1 cellular context compared by ENCODE assay signal in genomic region chr3:120095226-120096165, GRCh38.
TF ChIP-seq lines count a peak whose summit lies in the region.

No MANE protein-coding gene starts in this region.

TF ChIP-seq in HepG2, 621 proteins besides CTCF, POLR2A, EP300 and RAD21 (continued from another document and continues in another):
- TF ChIP-seq, protein P1, sequence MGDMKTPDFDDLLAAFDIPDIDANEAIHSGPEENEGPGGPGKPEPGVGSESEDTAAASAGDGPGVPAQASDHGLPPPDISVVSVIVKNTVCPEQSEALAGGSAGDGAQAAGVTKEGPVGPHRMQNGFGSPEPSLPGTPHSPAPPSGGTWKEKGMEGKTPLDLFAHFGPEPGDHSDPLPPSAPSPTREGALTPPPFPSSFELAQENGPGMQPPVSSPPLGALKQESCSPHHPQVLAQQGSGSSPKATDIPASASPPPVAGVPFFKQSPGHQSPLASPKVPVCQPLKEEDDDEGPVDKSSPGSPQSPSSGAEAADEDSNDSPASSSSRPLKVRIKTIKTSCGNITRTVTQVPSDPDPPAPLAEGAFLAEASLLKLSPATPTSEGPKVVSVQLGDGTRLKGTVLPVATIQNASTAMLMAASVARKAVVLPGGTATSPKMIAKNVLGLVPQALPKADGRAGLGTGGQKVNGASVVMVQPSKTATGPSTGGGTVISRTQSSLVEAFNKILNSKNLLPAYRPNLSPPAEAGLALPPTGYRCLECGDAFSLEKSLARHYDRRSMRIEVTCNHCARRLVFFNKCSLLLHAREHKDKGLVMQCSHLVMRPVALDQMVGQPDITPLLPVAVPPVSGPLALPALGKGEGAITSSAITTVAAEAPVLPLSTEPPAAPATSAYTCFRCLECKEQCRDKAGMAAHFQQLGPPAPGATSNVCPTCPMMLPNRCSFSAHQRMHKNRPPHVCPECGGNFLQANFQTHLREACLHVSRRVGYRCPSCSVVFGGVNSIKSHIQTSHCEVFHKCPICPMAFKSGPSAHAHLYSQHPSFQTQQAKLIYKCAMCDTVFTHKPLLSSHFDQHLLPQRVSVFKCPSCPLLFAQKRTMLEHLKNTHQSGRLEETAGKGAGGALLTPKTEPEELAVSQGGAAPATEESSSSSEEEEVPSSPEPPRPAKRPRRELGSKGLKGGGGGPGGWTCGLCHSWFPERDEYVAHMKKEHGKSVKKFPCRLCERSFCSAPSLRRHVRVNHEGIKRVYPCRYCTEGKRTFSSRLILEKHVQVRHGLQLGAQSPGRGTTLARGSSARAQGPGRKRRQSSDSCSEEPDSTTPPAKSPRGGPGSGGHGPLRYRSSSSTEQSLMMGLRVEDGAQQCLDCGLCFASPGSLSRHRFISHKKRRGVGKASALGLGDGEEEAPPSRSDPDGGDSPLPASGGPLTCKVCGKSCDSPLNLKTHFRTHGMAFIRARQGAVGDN (CRISPR knock-in tag; IDR thresholded peaks at IDR 0.05) = peak; percentile 92
- peak; percentile 63; the same call in 1 of the 2 replicates for TF ChIP-seq ZNF274 (CRISPR knock-in tag; IDR thresholded peaks at IDR 0.05)
- peak; percentile 23 for TF ChIP-seq TBL1XR1 (IDR thresholded peaks at IDR 0.05; ENCODE audit: borderline replicate concordance, low read length, partially characterized antibody)
- no peak for TF ChIP-seq JUNB (CRISPR knock-in tag; IDR thresholded peaks at IDR 0.05; ENCODE audit: borderline replicate concordance)
- TF ChIP-seq, protein P2, sequence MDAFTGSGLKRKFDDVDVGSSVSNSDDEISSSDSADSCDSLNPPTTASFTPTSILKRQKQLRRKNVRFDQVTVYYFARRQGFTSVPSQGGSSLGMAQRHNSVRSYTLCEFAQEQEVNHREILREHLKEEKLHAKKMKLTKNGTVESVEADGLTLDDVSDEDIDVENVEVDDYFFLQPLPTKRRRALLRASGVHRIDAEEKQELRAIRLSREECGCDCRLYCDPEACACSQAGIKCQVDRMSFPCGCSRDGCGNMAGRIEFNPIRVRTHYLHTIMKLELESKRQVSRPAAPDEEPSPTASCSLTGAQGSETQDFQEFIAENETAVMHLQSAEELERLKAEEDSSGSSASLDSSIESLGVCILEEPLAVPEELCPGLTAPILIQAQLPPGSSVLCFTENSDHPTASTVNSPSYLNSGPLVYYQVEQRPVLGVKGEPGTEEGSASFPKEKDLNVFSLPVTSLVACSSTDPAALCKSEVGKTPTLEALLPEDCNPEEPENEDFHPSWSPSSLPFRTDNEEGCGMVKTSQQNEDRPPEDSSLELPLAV (CRISPR knock-in tag; conservative IDR thresholded peaks at IDR 0.05; ENCODE audit: low read depth) = no peak
- peak; percentile 49 for TF ChIP-seq ELF1 (CRISPR knock-in tag; IDR thresholded peaks at IDR 0.05)
- peak; percentile 45 for TF ChIP-seq MAX (IDR thresholded peaks at IDR 0.05)
- no peak for TF ChIP-seq ATAD3A (CRISPR knock-in tag; IDR thresholded peaks at IDR 0.05)
- TF ChIP-seq ARHGAP35 (CRISPR knock-in tag; IDR thresholded peaks at IDR 0.05; ENCODE audit: borderline replicate concordance) = no peak
- TF ChIP-seq PHF5A (CRISPR knock-in tag; IDR thresholded peaks at IDR 0.05; ENCODE audit: low read depth, unreplicated experiment) = no peak
- no peak for TF ChIP-seq ZNF567 (CRISPR knock-in tag; IDR thresholded peaks at IDR 0.05; ENCODE audit: borderline replicate concordance)
- TF ChIP-seq PPARG (CRISPR knock-in tag; conservative IDR thresholded peaks at IDR 0.05) = no peak; the same call in 1 of the 2 replicates
- no peak for TF ChIP-seq SETDB1 (CRISPR knock-in tag; IDR thresholded peaks at IDR 0.05; ENCODE audit: borderline replicate concordance)
- peak; percentile 51 for TF ChIP-seq ERF (CRISPR knock-in tag; IDR thresholded peaks at IDR 0.05)
- peak; percentile 88 for TF ChIP-seq YY1 (IDR thresholded peaks at IDR 0.05; ENCODE audit: insufficient read depth, insufficient replicate concordance, low read depth, low read length)
- TF ChIP-seq ZSCAN9 (CRISPR knock-in tag; IDR thresholded peaks at IDR 0.05; ENCODE audit: borderline replicate concordance) = no peak
- TF ChIP-seq ZNF543 (CRISPR knock-in tag; IDR thresholded peaks at IDR 0.05) = peak; percentile 93; the same call in 1 of the 2 replicates
- peak; percentile 93 for TF ChIP-seq PHF8 (CRISPR knock-in tag; IDR thresholded peaks at IDR 0.05)
- TF ChIP-seq POLR2AphosphoS5 (IDR thresholded peaks at IDR 0.05; ENCODE audit: low read depth, low read length) = peak; percentile 87
- TF ChIP-seq ZNF788 (CRISPR knock-in tag; IDR thresholded peaks at IDR 0.05; ENCODE audit: borderline replicate concordance) = peak; percentile 53; the same call in 1 of the 2 replicates
- TF ChIP-seq MAFK (conservative IDR thresholded peaks at IDR 0.05 in 1 of 2, IDR thresholded peaks at IDR 0.05 in 1 of 2; ENCODE audit: low read length in 2 of 2) = no peak
- 0 out of 2 replicates have a peak, but pooled peaks have one; percentile 32 for TF ChIP-seq ZNF629 (CRISPR knock-in tag; conservative IDR thresholded peaks at IDR 0.05)
- peak; percentile 70; the same call in 1 of the 2 replicates for TF ChIP-seq SPEN (CRISPR knock-in tag; IDR thresholded peaks at IDR 0.05; ENCODE audit: low read depth)
- no peak for TF ChIP-seq RCOR2 (CRISPR knock-in tag; IDR thresholded peaks at IDR 0.05)
- no peak for TF ChIP-seq TAF15 (IDR thresholded peaks at IDR 0.05; ENCODE audit: low read depth, low read length, poor library complexity, severe bottlenecking)
- TF ChIP-seq ZNF547 (CRISPR knock-in tag; IDR thresholded peaks at IDR 0.05) = no peak; the same call in 1 of the 2 replicates
- TF ChIP-seq GATAD1 (CRISPR knock-in tag; IDR thresholded peaks at IDR 0.05) = peak; percentile 78
- TF ChIP-seq, protein P3, sequence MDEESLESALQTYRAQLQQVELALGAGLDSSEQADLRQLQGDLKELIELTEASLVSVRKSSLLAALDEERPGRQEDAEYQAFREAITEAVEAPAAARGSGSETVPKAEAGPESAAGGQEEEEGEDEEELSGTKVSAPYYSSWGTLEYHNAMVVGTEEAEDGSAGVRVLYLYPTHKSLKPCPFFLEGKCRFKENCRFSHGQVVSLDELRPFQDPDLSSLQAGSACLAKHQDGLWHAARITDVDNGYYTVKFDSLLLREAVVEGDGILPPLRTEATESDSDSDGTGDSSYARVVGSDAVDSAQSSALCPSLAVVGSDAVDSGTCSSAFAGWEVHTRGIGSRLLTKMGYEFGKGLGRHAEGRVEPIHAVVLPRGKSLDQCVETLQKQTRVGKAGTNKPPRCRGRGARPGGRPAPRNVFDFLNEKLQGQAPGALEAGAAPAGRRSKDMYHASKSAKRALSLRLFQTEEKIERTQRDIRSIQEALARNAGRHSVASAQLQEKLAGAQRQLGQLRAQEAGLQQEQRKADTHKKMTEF (CRISPR knock-in tag; IDR thresholded peaks at IDR 0.05) = peak; percentile 94
- TF ChIP-seq DR1 (CRISPR knock-in tag; IDR thresholded peaks at IDR 0.05) = no peak; the same call in 1 of the 2 replicates
- TF ChIP-seq KMT2B (CRISPR knock-in tag; IDR thresholded peaks at IDR 0.05) = peak; percentile 72
- no peak; the same call in 1 of the 2 replicates for TF ChIP-seq SMAD3 (CRISPR knock-in tag; IDR thresholded peaks at IDR 0.05)
- no peak for TF ChIP-seq ZNF224 (CRISPR knock-in tag; IDR thresholded peaks at IDR 0.05)
- TF ChIP-seq POLR2AphosphoS2 (IDR thresholded peaks at IDR 0.05; ENCODE audit: low read depth, low read length) = peak; percentile 86; the same call in 1 of the 2 replicates
- TF ChIP-seq SIX1 (CRISPR knock-in tag; IDR thresholded peaks at IDR 0.05; ENCODE audit: borderline replicate concordance) = no peak
- TF ChIP-seq NONO (IDR thresholded peaks at IDR 0.05) = no peak
- TF ChIP-seq NONO (CRISPR knock-in tag; conservative IDR thresholded peaks at IDR 0.05) = peak; percentile 80; the same call in 1 of the 2 replicates
- TF ChIP-seq CREB1 (IDR thresholded peaks at IDR 0.05) = peak; percentile 38; the same call in 1 of the 2 replicates
- peak; percentile 91 for TF ChIP-seq CREB1 (CRISPR knock-in tag; IDR thresholded peaks at IDR 0.05)
- TF ChIP-seq ZNF142 (CRISPR knock-in tag; IDR thresholded peaks at IDR 0.05) = 0 out of 2 replicates have a peak, but pooled peaks have one; percentile 73
- TF ChIP-seq ZNF10 (CRISPR knock-in tag; IDR thresholded peaks at IDR 0.05; ENCODE audit: borderline replicate concordance, low read depth) = no peak
- TF ChIP-seq TFE3 (CRISPR knock-in tag; IDR thresholded peaks at IDR 0.05) = no peak
- no peak for TF ChIP-seq PCBP2 (optimal IDR thresholded peaks at IDR 0.05; ENCODE audit: low read depth, low read length, poor library complexity, severe bottlenecking)
- TF ChIP-seq ZNF597 (CRISPR knock-in tag; IDR thresholded peaks at IDR 0.05) = no peak
- 0 out of 2 replicates have a peak, but pooled peaks have one; percentile 29 for TF ChIP-seq NKX3-1 (CRISPR knock-in tag; IDR thresholded peaks at IDR 0.05)
- TF ChIP-seq CENPX (CRISPR knock-in tag; IDR thresholded peaks at IDR 0.05) = no peak
- TF ChIP-seq ZNF446 (CRISPR knock-in tag; IDR thresholded peaks at IDR 0.05) = peak; percentile 98
- TF ChIP-seq PHF21A (CRISPR knock-in tag; IDR thresholded peaks at IDR 0.05) = peak; percentile 14; the same call in 1 of the 2 replicates
- TF ChIP-seq FOXA3 (CRISPR knock-in tag; IDR thresholded peaks at IDR 0.05) = peak; percentile 27; the same call in 1 of the 2 replicates
- TF ChIP-seq RELA (CRISPR knock-in tag; IDR thresholded peaks at IDR 0.05) = peak; percentile 27; the same call in 1 of the 2 replicates
- no peak; the same call in 1 of the 2 replicates for TF ChIP-seq FOXP4 (CRISPR knock-in tag; IDR thresholded peaks at IDR 0.05)
- TF ChIP-seq ZFP36L2 (CRISPR knock-in tag; IDR thresholded peaks at IDR 0.05) = 0 out of 2 replicates have a peak, but pooled peaks have one; percentile 25
